ENCODE assay signal across 22 cellular contexts in genomic region chr15:81056276-81056675, GRCh38.
"Had no signal": no experiment of that assay in that cellular context is flagged by ENCODE, and none has a peak within 500 bp of the region (broad histone marks: within the 10 kb centered on the region; RNA-seq: fewer than 3 reads in every experiment).

No MANE protein-coding gene starts in this region.

- DNase-seq: activated CD4-positive, alpha-beta T cell treated with anti-CD3 and anti-CD28 coated beads for 1 hour; activated CD4-positive, alpha-beta T cell treated with anti-CD3 and anti-CD28 coated beads, Interleukin-2, amount 50 U/mL, for 1 hour; activated naive CD8-positive, alpha-beta T cell treated with anti-CD3 and anti-CD28 coated beads, Interleukin-2, amount 10 ng/mL, durations not matched to agents 7 days and 5 days; activated T-cell treated with anti-CD3 and anti-CD28 coated beads, Interleukin-2, amount 50 U/mL, for 24 hours; amygdala; effector CD4-positive, alpha-beta T cell; erythroblast; foreskin melanocyte; immature natural killer cell; left lung; naive thymus-derived CD4-positive, alpha-beta T cell; posterior cingulate gyrus; right lobe of liver; small intestine; stimulated activated CD4-positive, alpha-beta T cell treated with anti-CD3 and anti-CD28 coated beads, Interleukin-2, amount 100 ng/mL, for 24 hours; stimulated activated naive CD8-positive, alpha-beta T cell treated with anti-CD3 and anti-CD28 coated beads, Interleukin-15, amount 100 ng/mL, for 72 hours; tibial artery had no signal

- H3K9me3 ChIP-seq: left lung, right lobe of liver had no signal

- ATAC-seq: activated T-helper 17 cell treated with anti-CD3 and anti-CD28 coated beads, Interleukin-2, amount 50 U/mL, for 72 hours; left lung; naive thymus-derived CD4-positive, alpha-beta T cell; stimulated activated effector memory CD8-positive, alpha-beta T cell treated with anti-CD3 and anti-CD28 coated beads, Interleukin-12 subunit alpha, Interleukin-12 subunit beta, amount 100 ng/mL, for 72 hours; stimulated activated naive CD8-positive, alpha-beta T cell treated with anti-CD3 and anti-CD28 coated beads, Interleukin-15, amount 100 ng/mL, for 72 hours had no signal

- H2AFZ ChIP-seq: hepatocyte had no signal

- FAIRE-seq: bronchial epithelial cell, small intestine had no signal

- H3K36me3 ChIP-seq: left lung, right lobe of liver, tibial artery had no signal

- H3K79me2 ChIP-seq: hepatocyte had no signal

- H3K4me2 ChIP-seq: hepatocyte had no signal

- H3K27ac ChIP-seq: hepatocyte, left lung, right lobe of liver, tibial artery had no signal

- H3K27me3 ChIP-seq: hepatocyte, left lung, right lobe of liver, tibial artery had no signal

- H3K4me3 ChIP-seq: hepatocyte, left lung, lung, right lobe of liver, tibial artery had no signal
